In genomic region chr22:17218341-17218740, GRCh38 we compare ENCODE assay signal across 13 cellular contexts. TPM values are rescaled to one million over a fixed set of nuclear protein-coding genes. Genes with fewer than 3 reads are reported as not detected.
DNase-seq lines count a peak whose midpoint lies in the region; ATAC-seq lines count a peak whose summit lies in the region.
"Had no signal": no experiment of that assay in that cellular context is flagged by ENCODE, and none has a peak within 500 bp of the region (broad histone marks: within the 10 kb centered on the region; RNA-seq: fewer than 3 reads in every experiment).

No MANE protein-coding gene starts in this region.

- peaks cover 73% of the 10 kb centered on the region for H3K4me1 Mint-ChIP-seq in activated T-cell treated with anti-CD3 and anti-CD28 coated beads, Interleukin-2, amount 50 U/mL, for 24 hours (ENCODE audit: low read depth)
- H3K4me1 Mint-ChIP-seq in T-helper 17 cell (peaks cover 50% of the 10 kb centered on the region), immature natural killer cell (peaks cover 61 to 70% of the 10 kb centered on the region in 2 donors)

- DNase-seq in activated T-cell treated with anti-CD3 and anti-CD28 coated beads, Interleukin-2, amount 50 U/mL, for 24 hours = no peak
- DNase-seq in activated T-cell treated with anti-CD3 and anti-CD28 coated beads for 4 hours (no peak), T-helper 17 cell (no peak), immature natural killer cell (no peak), COLO668 (lab: John Stamatoyannopoulos, UW; ENCODE audit: unreplicated experiment) (no peak), iPS-NIHi11 (ENCODE audit: low spot score) (no peak)
- DNase-seq in stimulated activated CD4-positive, alpha-beta T cell treated with anti-CD3 and anti-CD28 coated beads, Interleukin-12 subunit alpha, Interleukin-12 subunit beta, amount 100 ng/mL, for 4 hours = no peak
- DNase-seq: ACHN; effector CD8-positive, alpha-beta T cell; gastrocnemius medialis; NCI-H2081 had no signal

- H3K27me3 ChIP-seq in thymus (ENCODE audit: control insufficient read depth, insufficient read depth) = no peaks in the 10 kb centered on the region
- H3K27me3 ChIP-seq: gastrocnemius medialis had no signal

- peak overlapping the region; percentile 76 for H3K4me3 Mint-ChIP-seq in activated T-cell treated with anti-CD3 and anti-CD28 coated beads, Interleukin-2, amount 50 U/mL, for 24 hours
- H3K4me3 Mint-ChIP-seq in T-helper 17 cell = peak overlapping the region; percentile 95
- peak overlapping the region; percentile 89 to 99 (median 93) for H3K4me3 Mint-ChIP-seq in immature natural killer cell
- H3K4me3 Mint-ChIP-seq: neural crest cell had no signal

- H3K4me3 ChIP-seq in thymus (ENCODE audit: low read length) = peak overlapping the region; percentile 62

- no peaks in the 10 kb centered on the region for H3K9me3 ChIP-seq in T-helper 17 cell (ENCODE audit: control insufficient read depth, low read length, poor library complexity, severe bottlenecking)
- no peaks in the 10 kb centered on the region for H3K9me3 ChIP-seq in thymus (ENCODE audit: control insufficient read depth)
- H3K9me3 ChIP-seq: gastrocnemius medialis had no signal

- H3K27me3 Mint-ChIP-seq in activated T-cell treated with anti-CD3 and anti-CD28 coated beads, Interleukin-2, amount 50 U/mL, for 24 hours = no peaks in the 10 kb centered on the region
- no peaks in the 10 kb centered on the region for H3K27me3 Mint-ChIP-seq in T-helper 17 cell
- H3K27me3 Mint-ChIP-seq in immature natural killer cell (ENCODE audit: low read depth in 3 of 3) = peaks cover 4 to 5% (median 5%) of the 10 kb centered on the region in 3 donors

- no peak for ATAC-seq in T-helper 17 cell
- ATAC-seq: gastrocnemius medialis had no signal

- peak overlapping the region; percentile 88 for H3K27ac ChIP-seq in thymus (ENCODE audit: low read depth)
- H3K27ac ChIP-seq: gastrocnemius medialis had no signal

- peaks cover 2% of the 10 kb centered on the region for H3K36me3 ChIP-seq in thymus (ENCODE audit: control insufficient read depth, insufficient read depth)
- H3K36me3 ChIP-seq: gastrocnemius medialis had no signal

- H3K27ac Mint-ChIP-seq in activated T-cell treated with anti-CD3 and anti-CD28 coated beads, Interleukin-2, amount 50 U/mL, for 24 hours = peak overlapping the region; percentile 93
- H3K27ac Mint-ChIP-seq in T-helper 17 cell (peak overlapping the region; percentile 92), immature natural killer cell (peak overlapping the region; percentile 85 to 96 (median 94))

- H3K9me3 Mint-ChIP-seq in activated T-cell treated with anti-CD3 and anti-CD28 coated beads, Interleukin-2, amount 50 U/mL, for 24 hours = no peaks in the 10 kb centered on the region
- no peaks in the 10 kb centered on the region for H3K9me3 Mint-ChIP-seq in immature natural killer cell
- H3K9me3 Mint-ChIP-seq: neural crest cell had no signal

- peaks cover 14% of the 10 kb centered on the region for H3K4me1 ChIP-seq in thymus (ENCODE audit: control insufficient read depth, insufficient read depth, low read length)
- H3K4me1 ChIP-seq: gastrocnemius medialis had no signal

- no peaks in the 10 kb centered on the region for H3K36me3 Mint-ChIP-seq in activated T-cell treated with anti-CD3 and anti-CD28 coated beads, Interleukin-2, amount 50 U/mL, for 24 hours (ENCODE audit: low read depth)
- H3K36me3 Mint-ChIP-seq in T-helper 17 cell (ENCODE audit: low read depth) = no peaks in the 10 kb centered on the region
- H3K36me3 Mint-ChIP-seq in immature natural killer cell = peaks cover 0 to 1% (median under 1%) of the 10 kb centered on the region in 3 donors

- WGBS in thymus = 31% methylated on average over 4 of the region's 4 CpGs

RNA-seq across cellular contexts. Expression of gene ADA2, which starts 0.9 kb away (rescaled TPM):
- total RNA-seq in T-helper 17 cell = 10 to 100 TPM; 57.2 to 88.5 TPM
- polyA plus RNA-seq in immature natural killer cell (100 to 1,000 TPM in 2 of 3 donors, 10 to 100 TPM in 1; 45.2 to 128 (median 104) TPM), thymus (37.7 TPM)

RNA-seq across cellular contexts. Expression of gene HDHD5, which starts 59.3 kb away (rescaled TPM):
- total RNA-seq in T-helper 17 cell = 10 to 100 TPM; 16.7 to 17.4 TPM
- polyA plus RNA-seq in immature natural killer cell (10 to 100 TPM; 47.0 to 67.7 (median 47.3) TPM), thymus (30.7 TPM)
